10 cellular contexts compared by ENCODE assay signal in the genomic region with DNA sequence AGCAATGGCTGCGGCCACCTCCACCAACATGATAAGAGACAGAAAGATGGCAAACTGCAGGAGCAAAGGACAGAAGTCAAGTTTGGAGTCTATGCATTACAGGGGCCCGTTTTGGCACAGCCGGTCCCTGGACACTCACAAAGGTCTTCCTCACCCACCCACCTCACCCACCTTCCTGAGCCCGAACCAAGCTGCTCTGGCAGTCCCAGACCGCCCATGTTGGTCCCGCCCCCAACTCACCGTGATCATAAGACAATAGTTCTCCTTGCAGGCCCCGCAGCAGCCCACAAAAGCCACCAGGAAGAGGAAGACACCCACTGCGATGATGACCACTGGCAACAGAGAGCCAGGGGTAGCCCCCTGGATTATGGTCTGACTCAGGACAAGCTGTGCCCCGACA. TPM values are rescaled to one million over a fixed set of nuclear protein-coding genes. Genes with fewer than 3 reads are reported as not detected.
DNase-seq lines count a peak whose midpoint lies in the region; ATAC-seq and TF ChIP-seq lines count a peak whose summit lies in the region.
"Had no signal": no experiment of that assay in that cellular context is flagged by ENCODE, and none has a peak within 500 bp of the region (broad histone marks: within the 10 kb centered on the region; RNA-seq: fewer than 3 reads in every experiment).

No MANE protein-coding gene starts in this region.

- peak overlapping the region; percentile 79 for H3K4me3 Mint-ChIP-seq in activated T-helper 2 cell treated with anti-CD3 and anti-CD28 coated beads, Interferon-gamma antibody, Interleukin-2, Interleukin-4, amounts not matched to agents 10 μg/mL and 5 μg/mL and 100 μg/mL, durations not matched to agents 14 hours and 24 hours and 36 hours (ENCODE audit: low read depth)

- no peak for ATAC-seq in HCT116
- no peak for ATAC-seq in HG02884 (IDR thresholded peaks at IDR 0.05; ENCODE audit: unreplicated experiment)

- H3K9me3 Mint-ChIP-seq in activated T-helper 2 cell treated with anti-CD3 and anti-CD28 coated beads, Interferon-gamma antibody, Interleukin-2, Interleukin-4, amounts not matched to agents 10 μg/mL and 5 μg/mL and 100 μg/mL, durations not matched to agents 14 hours and 24 hours and 36 hours = no peaks in the 10 kb centered on the region

- peak overlapping the region; percentile 93 for H3K9ac ChIP-seq in HCT116 (ENCODE audit: low read length)
- H3K9ac ChIP-seq in skeletal muscle satellite cell (ENCODE audit: low read depth, low read length) = peak overlapping the region; percentile 95

- TF ChIP-seq RAD21 in HCT116 (IDR thresholded peaks at IDR 0.05; ENCODE audit: low read depth) = no peak

- H3K27ac ChIP-seq in HCT116 (ENCODE audit: low read depth, low read length) (peak overlapping the region; percentile 94; the same call in 1 of the 2 replicates), hepatocyte (peak overlapping the region; percentile 99)

- BruUV-seq in HCT116 (replicated peaks; lab: Mats Ljungman, UMichigan) = no TSS peak

- CTCF ChIA-PET in HCT116 (lab: Charles Lee) = no interaction called here

- H3K4me3 ChIP-seq in HCT116 (replicated peaks in 1 of 2; ENCODE audit: low read depth in 1 of 2, low read length in 2 of 2) (peak overlapping the region; percentile 88 to 96), hepatocyte (peak overlapping the region; percentile 97), skeletal muscle satellite cell (ENCODE audit: low read length) (peak overlapping the region; percentile 81)

- H3K4me1 ChIP-seq in HCT116 (ENCODE audit: control insufficient read depth in 1 of 2, insufficient read depth in 2 of 2, low read length in 2 of 2) = peaks cover 17 to 46% of the 10 kb centered on the region in 2 experiments
- peaks cover 27% of the 10 kb centered on the region for H3K4me1 ChIP-seq in hepatocyte (ENCODE audit: insufficient read depth)
- peaks cover 56% of the 10 kb centered on the region for H3K4me1 ChIP-seq in skeletal muscle satellite cell (ENCODE audit: control insufficient read depth, insufficient read depth, low read length)

- H3K9me3 ChIP-seq in HCT116 (ENCODE audit: control insufficient read depth in 1 of 2, insufficient read depth in 1 of 2, low read depth in 1 of 2, low read length in 2 of 2) = no peaks in the 10 kb centered on the region
- H3K9me3 ChIP-seq in hepatocyte (ENCODE audit: low read depth) = no peaks in the 10 kb centered on the region
- no peaks in the 10 kb centered on the region for H3K9me3 ChIP-seq in skeletal muscle satellite cell (replicated peaks; ENCODE audit: low read length)

- 43% methylated on average over 8 of the region's 10 CpGs for WGBS in hepatocyte (ENCODE audit: low lambda C conversion rate, missing lambda C conversion rate)

- peaks cover 9 to 41% of the 10 kb centered on the region in 2 experiments; a peak in 3 of 4 replicates for H3K36me3 ChIP-seq in HCT116 (ENCODE audit: control insufficient read depth in 1 of 2, insufficient read depth in 2 of 2, low read length in 2 of 2)
- no peaks in the 10 kb centered on the region for H3K36me3 ChIP-seq in hepatocyte (replicated peaks; ENCODE audit: insufficient read depth, low read depth)
- H3K36me3 ChIP-seq in skeletal muscle satellite cell (ENCODE audit: insufficient read depth, low read length) = peaks cover 51% of the 10 kb centered on the region

- DNase-seq in HCT116 (ENCODE audit: low read depth, low spot score) (no peak), hepatocyte (ENCODE audit: low spot score) (no peak), NCI-H1694 treated with DMSO at 0.1 percent for 48 hours (lab: John Stamatoyannopoulos, UW) (no peak), GM10266 (ENCODE audit: extremely low spot score) (no peak), NCI-H2107 treated with DMSO at 0.1 percent for 48 hours (lab: John Stamatoyannopoulos, UW; ENCODE audit: unreplicated experiment) (no peak)
- DNase-seq in activated T-helper 2 cell treated with anti-CD3 and anti-CD28 coated beads, Interferon-gamma antibody, Interleukin-2, Interleukin-4, amounts not matched to agents 10 μg/mL and 5 μg/mL and 100 μg/mL, durations not matched to agents 14 hours and 24 hours and 36 hours (ENCODE audit: low spot score) = no peak
- DNase-seq: NCI-H2227 treated with DMSO at 0.1 percent for 48 hours; stimulated activated CD4-positive, alpha-beta T cell treated with anti-CD3 and anti-CD28 coated beads, Interleukin-4, amount 100 ng/mL, for 4 hours had no signal

- H3K9me2 ChIP-seq in HCT116 (ENCODE audit: insufficient read depth) = no peaks in the 10 kb centered on the region
- H3K9me2 ChIP-seq in hepatocyte (replicated peaks; ENCODE audit: insufficient read depth) = no peaks in the 10 kb centered on the region

- H3K27me3 ChIP-seq in HCT116 (ENCODE audit: insufficient read depth, low read length) (no peaks in the 10 kb centered on the region), hepatocyte (no peaks in the 10 kb centered on the region), skeletal muscle satellite cell (ENCODE audit: control insufficient read depth, insufficient read depth, low read length) (no peaks in the 10 kb centered on the region)

- H4K20me1 ChIP-seq in HCT116 (ENCODE audit: insufficient read depth) (no peaks in the 10 kb centered on the region), hepatocyte (ENCODE audit: insufficient read depth, poor library complexity, severe bottlenecking) (peaks cover 26% of the 10 kb centered on the region)

- POLR2A ChIA-PET in HCT116 (lab: Charles Lee) = no interaction called here

- intact Hi-C loops in HCT116 (cut with micrococcal nuclease) = no loop called here
- intact Hi-C loops in activated T-helper 2 cell treated with anti-CD3 and anti-CD28 coated beads, Interferon-gamma antibody, Interleukin-2, Interleukin-4, amounts not matched to agents 10 μg/mL and 5 μg/mL and 100 μg/mL, durations not matched to agents 14 hours and 24 hours and 36 hours (cut with micrococcal nuclease) = no loop called here

- TF ChIP-seq CTCF in HCT116 (IDR thresholded peaks at IDR 0.05 in 2 of 3, conservative IDR thresholded peaks at IDR 0.05 in 1 of 3; ENCODE audit: borderline replicate concordance in 1 of 3, insufficient read depth in 1 of 3, low read depth in 2 of 3, low read length in 2 of 3) (no peak), hepatocyte (IDR thresholded peaks at IDR 0.05; ENCODE audit: poor library complexity) (no peak), GM10266 (IDR thresholded peaks at IDR 0.05; ENCODE audit: control insufficient read depth, insufficient read depth, low read depth, missing control alignments) (no peak)

- H2AFZ ChIP-seq in HCT116 (ENCODE audit: low read depth, low read length, poor library complexity, severe bottlenecking) (no peak overlapping the region), hepatocyte (no peak overlapping the region)

- RAD21 ChIA-PET in HCT116 (lab: Charles Lee; ENCODE audit: low non-redundant PET in 1 of 2, low total read pairs in 2 of 2, uncharacterized antibody in 2 of 2, unreplicated experiment in 2 of 2) = no interaction called here

- peak overlapping the region; percentile 24 for H3K27ac Mint-ChIP-seq in activated T-helper 2 cell treated with anti-CD3 and anti-CD28 coated beads, Interferon-gamma antibody, Interleukin-2, Interleukin-4, amounts not matched to agents 10 μg/mL and 5 μg/mL and 100 μg/mL, durations not matched to agents 14 hours and 24 hours and 36 hours

- H3K36me3 Mint-ChIP-seq in activated T-helper 2 cell treated with anti-CD3 and anti-CD28 coated beads, Interferon-gamma antibody, Interleukin-2, Interleukin-4, amounts not matched to agents 10 μg/mL and 5 μg/mL and 100 μg/mL, durations not matched to agents 14 hours and 24 hours and 36 hours (ENCODE audit: low read depth) = peaks cover 23% of the 10 kb centered on the region

- H3K27me3 Mint-ChIP-seq in activated T-helper 2 cell treated with anti-CD3 and anti-CD28 coated beads, Interferon-gamma antibody, Interleukin-2, Interleukin-4, amounts not matched to agents 10 μg/mL and 5 μg/mL and 100 μg/mL, durations not matched to agents 14 hours and 24 hours and 36 hours (ENCODE audit: low read depth) = no peaks in the 10 kb centered on the region

- H3K4me1 Mint-ChIP-seq in activated T-helper 2 cell treated with anti-CD3 and anti-CD28 coated beads, Interferon-gamma antibody, Interleukin-2, Interleukin-4, amounts not matched to agents 10 μg/mL and 5 μg/mL and 100 μg/mL, durations not matched to agents 14 hours and 24 hours and 36 hours (ENCODE audit: low read depth) = peaks cover 29% of the 10 kb centered on the region

- no peak for TF ChIP-seq POLR2A in HCT116 (IDR thresholded peaks at IDR 0.05; ENCODE audit: borderline replicate concordance, extremely low read depth, insufficient read depth, insufficient read length)

- H3K79me2 ChIP-seq in HCT116 (ENCODE audit: insufficient read depth, low read length) (peaks cover 22% of the 10 kb centered on the region), hepatocyte (peaks cover 54% of the 10 kb centered on the region)

- peak overlapping the region; percentile 95 for H3K4me2 ChIP-seq in HCT116 (ENCODE audit: low read length)
- peak overlapping the region; percentile 81 for H3K4me2 ChIP-seq in hepatocyte
- H3K4me2 ChIP-seq in skeletal muscle satellite cell (ENCODE audit: low read length) = peak overlapping the region; percentile 98

RNA-seq across cellular contexts. Expression of gene CD63, which starts 1.9 kb away (rescaled TPM):
- total RNA-seq in HCT116 (2021; ENCODE audit: unreplicated experiment) (355 TPM), hepatocyte (1,401 and 1,504 TPM in 2 replicates)
- polyA plus RNA-seq in HCT116 (2012) = 349 and 393 TPM in 2 replicates
- total RNA-seq in activated T-helper 2 cell treated with anti-CD3 and anti-CD28 coated beads, Interferon-gamma antibody, Interleukin-2, Interleukin-4, amounts not matched to agents 10 μg/mL and 5 μg/mL and 100 μg/mL, durations not matched to agents 14 hours and 24 hours and 36 hours = 230 and 236 TPM in 2 replicates
- 2,624 and 2,749 TPM in 2 replicates for polyA plus RNA-seq in hepatocyte
- total RNA-seq in skeletal muscle satellite cell (2012; rRNA removed) = 1,390 and 1,764 TPM in 2 replicates

RNA-seq across cellular contexts. Expression of gene RDH5, which starts 6.7 kb away (rescaled TPM):
- total RNA-seq in HCT116 (2021; ENCODE audit: unreplicated experiment) (6.2 TPM), hepatocyte (36.2 and 48.7 TPM in 2 replicates)
- 3.2 and 3.3 TPM in 2 replicates for polyA plus RNA-seq in HCT116 (2012)
- 6.5 and 8.1 TPM in 2 replicates for total RNA-seq in activated T-helper 2 cell treated with anti-CD3 and anti-CD28 coated beads, Interferon-gamma antibody, Interleukin-2, Interleukin-4, amounts not matched to agents 10 μg/mL and 5 μg/mL and 100 μg/mL, durations not matched to agents 14 hours and 24 hours and 36 hours
- polyA plus RNA-seq in hepatocyte = 38.0 and 43.7 TPM in 2 replicates
- 51.0 and 63.1 TPM in 2 replicates for total RNA-seq in skeletal muscle satellite cell (2012; rRNA removed)

RNA-seq across cellular contexts. Expression of gene BLOC1S1, which starts 11.1 kb away (rescaled TPM):
- total RNA-seq in HCT116 (2021; ENCODE audit: unreplicated experiment) = 85.5 TPM
- 137 and 151 TPM in 2 replicates for polyA plus RNA-seq in HCT116 (2012)
- 72.3 and 73.9 TPM in 2 replicates for total RNA-seq in activated T-helper 2 cell treated with anti-CD3 and anti-CD28 coated beads, Interferon-gamma antibody, Interleukin-2, Interleukin-4, amounts not matched to agents 10 μg/mL and 5 μg/mL and 100 μg/mL, durations not matched to agents 14 hours and 24 hours and 36 hours
- 159 and 177 TPM in 2 replicates for total RNA-seq in hepatocyte
- 227 and 236 TPM in 2 replicates for polyA plus RNA-seq in hepatocyte
- 36.0 and 65.9 TPM in 2 replicates for total RNA-seq in skeletal muscle satellite cell (2012; rRNA removed)

RNA-seq across cellular contexts. Expression of gene GDF11, which starts 16.0 kb away (rescaled TPM):
- total RNA-seq in HCT116 (2021; ENCODE audit: unreplicated experiment) (5.3 TPM), hepatocyte (7.9 and 10.8 TPM in 2 replicates)
- 5.1 and 6.5 TPM in 2 replicates for polyA plus RNA-seq in HCT116 (2012)
- 15.3 and 15.4 TPM in 2 replicates for total RNA-seq in activated T-helper 2 cell treated with anti-CD3 and anti-CD28 coated beads, Interferon-gamma antibody, Interleukin-2, Interleukin-4, amounts not matched to agents 10 μg/mL and 5 μg/mL and 100 μg/mL, durations not matched to agents 14 hours and 24 hours and 36 hours
- 3.7 and 4.1 TPM in 2 replicates for polyA plus RNA-seq in hepatocyte
- total RNA-seq in skeletal muscle satellite cell (2012; rRNA removed) = 3.3 and 3.7 TPM in 2 replicates

RNA-seq across cellular contexts. Expression of gene ITGA7, which starts 19.2 kb away (rescaled TPM):
- total RNA-seq in HCT116 (2021; ENCODE audit: unreplicated experiment) = 17.8 TPM
- 14.7 and 15.0 TPM in 2 replicates for polyA plus RNA-seq in HCT116 (2012)
- total RNA-seq in activated T-helper 2 cell treated with anti-CD3 and anti-CD28 coated beads, Interferon-gamma antibody, Interleukin-2, Interleukin-4, amounts not matched to agents 10 μg/mL and 5 μg/mL and 100 μg/mL, durations not matched to agents 14 hours and 24 hours and 36 hours = 0.94 and 1.9 TPM in 2 replicates
- total RNA-seq in hepatocyte = 13.0 and 15.2 TPM in 2 replicates
- polyA plus RNA-seq in hepatocyte = 18.9 and 22.8 TPM in 2 replicates
- total RNA-seq in skeletal muscle satellite cell (2012; rRNA removed) = 12.4 and 32.1 TPM in 2 replicates
